In the genomic region with DNA sequence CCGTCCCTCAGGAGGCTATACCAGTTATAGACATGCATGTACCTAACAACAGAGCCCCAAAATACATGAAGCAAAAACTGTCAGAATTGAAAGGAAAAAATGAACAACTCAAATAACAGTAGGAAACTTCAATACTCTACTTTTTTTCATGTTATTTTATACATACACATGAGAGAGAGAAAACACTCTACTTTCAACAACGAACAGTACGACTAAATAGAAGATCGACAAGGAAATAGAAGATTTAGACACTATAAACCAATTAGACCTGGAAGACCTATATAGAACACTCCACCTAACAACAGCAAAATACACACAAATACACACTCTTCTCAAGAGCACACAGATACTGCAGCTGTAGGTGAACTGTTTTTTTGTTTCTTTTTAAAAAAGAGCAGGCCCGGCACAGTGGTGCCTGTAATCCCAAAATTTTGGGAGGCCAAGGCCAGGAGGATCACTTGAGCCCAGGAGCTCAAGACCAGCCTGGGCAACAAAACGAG, we compare ENCODE assay signal across 11 cellular contexts. TPM values are rescaled to one million over a fixed set of nuclear protein-coding genes. Genes with fewer than 3 reads are reported as not detected.
A peak's percentile ranks its signal among the peaks of the same experiment; 100 is the strongest.
DNase-seq lines count a peak whose midpoint lies in the region; TF ChIP-seq lines count a peak whose summit lies in the region.
"Had no signal": no experiment of that assay in that cellular context is flagged by ENCODE, and none has a peak within 500 bp of the region (broad histone marks: within the 10 kb centered on the region; RNA-seq: fewer than 3 reads in every experiment).

No MANE protein-coding gene starts in this region.

- no peak overlapping the region for H2AFZ ChIP-seq in mesenchymal stem cell (ENCODE audit: low read depth, low read length)

- peaks cover 3 to 23% of the 10 kb centered on the region in 2 experiments for H3K36me3 ChIP-seq in mesenchymal stem cell (ENCODE audit: control insufficient read depth in 1 of 2, insufficient read depth in 2 of 2, low read depth in 1 of 2, low read length in 2 of 2)
- no peaks in the 10 kb centered on the region for H3K36me3 ChIP-seq in thyroid gland
- H3K36me3 ChIP-seq: brain microvascular endothelial cell had no signal

- H3K18ac ChIP-seq in mesenchymal stem cell (ENCODE audit: low read depth in 1 of 2, low read length in 2 of 2), result no peak overlapping the region

- H2BK12ac ChIP-seq in mesenchymal stem cell (ENCODE audit: low read length in 2 of 2), result no peak overlapping the region

- peak overlapping the region; percentile 26 for H3K9ac ChIP-seq in mesenchymal stem cell (ENCODE audit: low read length)

- H2BK120ac ChIP-seq in mesenchymal stem cell (ENCODE audit: low read depth, low read length), result no peak overlapping the region

- no peak overlapping the region for H3K4ac ChIP-seq in mesenchymal stem cell (ENCODE audit: low read depth in 1 of 2, low read length in 2 of 2)

- no peak overlapping the region for H2BK15ac ChIP-seq in mesenchymal stem cell (ENCODE audit: low read depth, poor library complexity, severe bottlenecking)

- H3K79me1 ChIP-seq in mesenchymal stem cell (replicated peaks; ENCODE audit: low read length, poor library complexity, severe bottlenecking), result no peaks in the 10 kb centered on the region

- no peak overlapping the region for H4K8ac ChIP-seq in mesenchymal stem cell (ENCODE audit: low read length)

- 97% methylated on average over 5 of the region's 6 CpGs for WGBS in mesenchymal stem cell
- WGBS in thyroid gland, 2 donors, result 69 to 79% methylated on average over 6 of the region's 6 CpGs

- H3K14ac ChIP-seq in mesenchymal stem cell (ENCODE audit: low read length in 2 of 2), result no peak overlapping the region

- no peak overlapping the region for H3K4me3 ChIP-seq in mesenchymal stem cell (ENCODE audit: insufficient read depth in 1 of 2, low read depth in 1 of 2, low read length in 2 of 2)
- H3K4me3 ChIP-seq in thyroid gland (replicated peaks in 1 of 3), result no peak overlapping the region

- no peak overlapping the region for H3K23ac ChIP-seq in mesenchymal stem cell (ENCODE audit: low read length in 2 of 2)

- intact Hi-C loops in activated T-helper 1 cell treated with anti-CD3 and anti-CD28 coated beads, Interleukin-12 subunit alpha, Interleukin-12 subunit beta, Interleukin-2, Interleukin-4 antibody, amounts not matched to agents 30 ng/mL and 10 ng/mL and 1 ng/mL, durations not matched to agents 14 hours and 24 hours and 36 hours (cut with micrococcal nuclease), result loop anchor here (10.0 kb wide), 1 partner anchor 206 kb away; a partner anchor contains a TSS
- intact Hi-C loops in thyroid gland (cut with DNase I), result no loop called here

- DNase-seq in activated naive CD4-positive, alpha-beta T cell treated with anti-CD3 and anti-CD28 coated beads, Interleukin-2, amount 10 ng/mL, durations not matched to agents 7 days and 5 days, result no peak
- DNase-seq in activated naive CD4-positive, alpha-beta T cell (lab: John Stamatoyannopoulos, UW), result no peak
- DNase-seq in activated T-helper 1 cell treated with anti-CD3 and anti-CD28 coated beads, Interleukin-12 subunit alpha, Interleukin-12 subunit beta, Interleukin-2, Interleukin-4 antibody, amounts not matched to agents 30 ng/mL and 10 ng/mL and 1 ng/mL, durations not matched to agents 14 hours and 24 hours and 36 hours (ENCODE audit: low spot score), result no peak
- DNase-seq in mesenchymal stem cell (no peak), thyroid gland (no peak), nucleus accumbens (lab: John Stamatoyannopoulos, UW) (no peak), NCI-H2107 treated with DMSO at 0.1 percent for 48 hours (lab: John Stamatoyannopoulos, UW; ENCODE audit: unreplicated experiment) (no peak), kidney tubule cell (ENCODE audit: low spot score) (no peak)
- DNase-seq: brain microvascular endothelial cell, KBM-7, NCI-H2029 treated with DMSO at 0.1 percent for 48 hours had no signal

- no peak for TF ChIP-seq POLR2A in thyroid gland (IDR thresholded peaks at IDR 0.05)

- peaks cover 76% of the 10 kb centered on the region for H3K4me1 ChIP-seq in mesenchymal stem cell (ENCODE audit: control insufficient read depth, insufficient read depth, low read depth, low read length)
- peaks cover 88 to 95% of the 10 kb centered on the region in 2 donors for H3K4me1 ChIP-seq in thyroid gland

- H2AK5ac ChIP-seq in mesenchymal stem cell (ENCODE audit: low read length, severe bottlenecking), result no peak overlapping the region

- peak overlapping the region; percentile 49 for H3K27ac Mint-ChIP-seq in activated naive CD4-positive, alpha-beta T cell treated with anti-CD3 and anti-CD28 coated beads, Interleukin-2, amount 10 ng/mL, durations not matched to agents 7 days and 5 days
- peak overlapping the region; percentile 70 for H3K27ac Mint-ChIP-seq in activated T-helper 1 cell treated with anti-CD3 and anti-CD28 coated beads, Interleukin-12 subunit alpha, Interleukin-12 subunit beta, Interleukin-2, Interleukin-4 antibody, amounts not matched to agents 30 ng/mL and 10 ng/mL and 1 ng/mL, durations not matched to agents 14 hours and 24 hours and 36 hours

- H3K27ac ChIP-seq in mesenchymal stem cell (ENCODE audit: low read length, poor library complexity, severe bottlenecking), result no peak overlapping the region
- peak overlapping the region in 2 of 3 donors; percentile 11 to 88 for H3K27ac ChIP-seq in thyroid gland
- H3K27ac ChIP-seq: brain microvascular endothelial cell had no signal

- H2BK5ac ChIP-seq in mesenchymal stem cell (ENCODE audit: low read depth, low read length, poor library complexity, severe bottlenecking), result no peak overlapping the region

- no peaks in the 10 kb centered on the region for H3K9me3 ChIP-seq in mesenchymal stem cell (ENCODE audit: control insufficient read depth, low read length)
- no peaks in the 10 kb centered on the region for H3K9me3 ChIP-seq in thyroid gland

- H3K27me3 ChIP-seq in mesenchymal stem cell (ENCODE audit: control insufficient read depth in 1 of 2, insufficient read depth in 1 of 2, low read length in 2 of 2), result no peaks in the 10 kb centered on the region
- H3K27me3 ChIP-seq in thyroid gland, result no peaks in the 10 kb centered on the region
- H3K27me3 ChIP-seq: brain microvascular endothelial cell had no signal

- peaks cover 30% of the 10 kb centered on the region for H3K36me3 Mint-ChIP-seq in activated naive CD4-positive, alpha-beta T cell treated with anti-CD3 and anti-CD28 coated beads, Interleukin-2, amount 10 ng/mL, durations not matched to agents 7 days and 5 days
- no peaks in the 10 kb centered on the region for H3K36me3 Mint-ChIP-seq in activated T-helper 1 cell treated with anti-CD3 and anti-CD28 coated beads, Interleukin-12 subunit alpha, Interleukin-12 subunit beta, Interleukin-2, Interleukin-4 antibody, amounts not matched to agents 30 ng/mL and 10 ng/mL and 1 ng/mL, durations not matched to agents 14 hours and 24 hours and 36 hours (ENCODE audit: low read depth)

- peaks cover 100% of the 10 kb centered on the region for H3K4me1 Mint-ChIP-seq in activated naive CD4-positive, alpha-beta T cell treated with anti-CD3 and anti-CD28 coated beads, Interleukin-2, amount 10 ng/mL, durations not matched to agents 7 days and 5 days
- H3K4me1 Mint-ChIP-seq in activated T-helper 1 cell treated with anti-CD3 and anti-CD28 coated beads, Interleukin-12 subunit alpha, Interleukin-12 subunit beta, Interleukin-2, Interleukin-4 antibody, amounts not matched to agents 30 ng/mL and 10 ng/mL and 1 ng/mL, durations not matched to agents 14 hours and 24 hours and 36 hours (ENCODE audit: low read depth), result peaks cover 98% of the 10 kb centered on the region

- no peak for TF ChIP-seq CTCF in thyroid gland (IDR thresholded peaks at IDR 0.05)

- H4K91ac ChIP-seq in mesenchymal stem cell (ENCODE audit: low read length), result no peak overlapping the region

- H3K4me3 Mint-ChIP-seq in activated naive CD4-positive, alpha-beta T cell treated with anti-CD3 and anti-CD28 coated beads, Interleukin-2, amount 10 ng/mL, durations not matched to agents 7 days and 5 days, result peak overlapping the region; percentile 7
- peak overlapping the region; percentile 12 for H3K4me3 Mint-ChIP-seq in activated T-helper 1 cell treated with anti-CD3 and anti-CD28 coated beads, Interleukin-12 subunit alpha, Interleukin-12 subunit beta, Interleukin-2, Interleukin-4 antibody, amounts not matched to agents 30 ng/mL and 10 ng/mL and 1 ng/mL, durations not matched to agents 14 hours and 24 hours and 36 hours

- CTCF ChIA-PET in activated naive CD4-positive, alpha-beta T cell treated with anti-CD3 and anti-CD28 coated beads, Interleukin-2, amount 10 ng/mL, durations not matched to agents 7 days and 5 days (lab: Charles Lee), result interaction anchor here (1.2 to 2.5 kb wide), 6 partner anchors 10 to 79 kb away, joined by 3 to 13 read pairs (median 4); a partner anchor contains a TSS

- no peaks in the 10 kb centered on the region for H3K27me3 Mint-ChIP-seq in activated naive CD4-positive, alpha-beta T cell treated with anti-CD3 and anti-CD28 coated beads, Interleukin-2, amount 10 ng/mL, durations not matched to agents 7 days and 5 days
- H3K27me3 Mint-ChIP-seq in activated T-helper 1 cell treated with anti-CD3 and anti-CD28 coated beads, Interleukin-12 subunit alpha, Interleukin-12 subunit beta, Interleukin-2, Interleukin-4 antibody, amounts not matched to agents 30 ng/mL and 10 ng/mL and 1 ng/mL, durations not matched to agents 14 hours and 24 hours and 36 hours (ENCODE audit: insufficient read depth), result no peaks in the 10 kb centered on the region

- no peaks in the 10 kb centered on the region for H3K9me3 Mint-ChIP-seq in activated naive CD4-positive, alpha-beta T cell treated with anti-CD3 and anti-CD28 coated beads, Interleukin-2, amount 10 ng/mL, durations not matched to agents 7 days and 5 days
- no peaks in the 10 kb centered on the region for H3K9me3 Mint-ChIP-seq in activated T-helper 1 cell treated with anti-CD3 and anti-CD28 coated beads, Interleukin-12 subunit alpha, Interleukin-12 subunit beta, Interleukin-2, Interleukin-4 antibody, amounts not matched to agents 30 ng/mL and 10 ng/mL and 1 ng/mL, durations not matched to agents 14 hours and 24 hours and 36 hours

- no peak overlapping the region for H3K4me2 ChIP-seq in mesenchymal stem cell (ENCODE audit: low read length, poor library complexity, severe bottlenecking)

RNA-seq across cellular contexts. Expression of a gene that starts 34.7 kb away (rescaled TPM):
- 29.7 and 30.6 TPM in 2 replicates for total RNA-seq in activated T-helper 1 cell treated with anti-CD3 and anti-CD28 coated beads, Interleukin-12 subunit alpha, Interleukin-12 subunit beta, Interleukin-2, Interleukin-4 antibody, amounts not matched to agents 30 ng/mL and 10 ng/mL and 1 ng/mL, durations not matched to agents 14 hours and 24 hours and 36 hours
- 53.1 TPM for polyA plus RNA-seq in mesenchymal stem cell (2013, experiment 1 of 2)
- polyA plus RNA-seq in mesenchymal stem cell (2013, experiment 2 of 2), result 53.5 TPM
- 10 to 100 TPM; 21.7 to 27.7 (median 24.7) TPM for total RNA-seq in thyroid gland
